Comparison of ENCODE assay signal across 25 cellular contexts in genomic region chr14:37416264-37416663, GRCh38.
"Had no signal": no experiment of that assay in that cellular context is flagged by ENCODE, and none has a peak within 500 bp of the region (broad histone marks: within the 10 kb centered on the region; RNA-seq: fewer than 3 reads in every experiment).

No MANE protein-coding gene starts in this region.

- H3K4me3 ChIP-seq: colonic mucosa, esophagus muscularis mucosa, gastroesophageal sphincter, heart left ventricle, hepatocyte, left lung, lower lobe of right lung had no signal

- H3K36me3 Mint-ChIP-seq: immature natural killer cell; naive B cell; naive thymus-derived CD8-positive, alpha-beta T cell had no signal

- DNase-seq: colonic mucosa; cortex of kidney; effector CD8-positive, alpha-beta T cell; effector memory CD8-positive, alpha-beta T cell; endodermal cell; erythroblast; foreskin keratinocyte; heart left ventricle; hypothalamus; immature natural killer cell; islet precursor cell; kidney; kidney glomerular epithelial cell; left lung; left ventricle myocardium superior; lower lobe of right lung; mesendoderm; midbrain; naive B cell; naive thymus-derived CD8-positive, alpha-beta T cell had no signal

- H3K27ac Mint-ChIP-seq: dendritic cell treated with granulocyte-macrophage colony-stimulating factor and Interleukin-4, amounts not matched to agents 40 ng/mL and 50 ng/mL, for 4 days; effector memory CD8-positive, alpha-beta T cell; endodermal cell; immature natural killer cell; naive B cell; naive thymus-derived CD8-positive, alpha-beta T cell had no signal

- H3K4me1 Mint-ChIP-seq: endodermal cell; immature natural killer cell; naive B cell; naive thymus-derived CD8-positive, alpha-beta T cell had no signal

- H3K36me3 ChIP-seq: colonic mucosa, esophagus muscularis mucosa, heart left ventricle, left lung, lower lobe of right lung had no signal

- H3K9me3 ChIP-seq: colonic mucosa, esophagus muscularis mucosa, gastroesophageal sphincter, heart left ventricle, left lung, lower lobe of right lung had no signal

- H3K27me3 ChIP-seq: colonic mucosa, esophagus muscularis mucosa, foreskin keratinocyte, gastroesophageal sphincter, heart left ventricle, hepatocyte, left lung had no signal

- H3K9me3 Mint-ChIP-seq: endodermal cell had no signal

- H3K27me3 Mint-ChIP-seq: dendritic cell treated with granulocyte-macrophage colony-stimulating factor and Interleukin-4, amounts not matched to agents 40 ng/mL and 50 ng/mL, for 4 days; effector memory CD8-positive, alpha-beta T cell; naive B cell; naive thymus-derived CD8-positive, alpha-beta T cell had no signal

- H3K4me1 ChIP-seq: colonic mucosa, esophagus muscularis mucosa, foreskin keratinocyte, gastroesophageal sphincter, heart left ventricle, left lung, lower lobe of right lung had no signal

- ATAC-seq: effector memory CD8-positive, alpha-beta T cell; foreskin keratinocyte; gastroesophageal sphincter; heart left ventricle; left lung; left ventricle myocardium superior; lower lobe of right lung; naive thymus-derived CD8-positive, alpha-beta T cell had no signal

- H3K4me3 Mint-ChIP-seq: dendritic cell treated with granulocyte-macrophage colony-stimulating factor and Interleukin-4, amounts not matched to agents 40 ng/mL and 50 ng/mL, for 4 days; effector memory CD8-positive, alpha-beta T cell; endodermal cell; immature natural killer cell; naive B cell; naive thymus-derived CD8-positive, alpha-beta T cell had no signal

- FAIRE-seq: endometrium had no signal
